In genomic region chr10:74207681-74208080, GRCh38 we compare ENCODE assay signal across 18 cellular contexts. TPM values are rescaled to one million over a fixed set of nuclear protein-coding genes. Genes with fewer than 3 reads are reported as not detected.
DNase-seq lines count a peak whose midpoint lies in the region; ATAC-seq, FAIRE-seq and TF ChIP-seq lines count a peak whose summit lies in the region.
"Had no signal": no experiment of that assay in that cellular context is flagged by ENCODE, and none has a peak within 500 bp of the region (broad histone marks: within the 10 kb centered on the region; RNA-seq: fewer than 3 reads in every experiment).

No MANE protein-coding gene starts in this region.

- H3K9ac ChIP-seq in HUES64 (ENCODE audit: low read depth, low read length) = no peak overlapping the region
- 0 out of 4 replicates have a peak overlapping the region, but pooled peaks of 1 of the 2 experiments have one; percentile 14 for H3K9ac ChIP-seq in K562 (ENCODE audit: insufficient read depth in 1 of 2, low read depth in 2 of 2, low read length in 2 of 2)

- CTCF ChIA-PET in K562 (lab: Yijun Ruan, JAX; ENCODE audit: low intra/inter-chr PET ratio) = no interaction called here

- no peak for TF ChIP-seq RAD21 in K562 (CRISPR knock-in tag; conservative IDR thresholded peaks at IDR 0.05 in 1 of 2, IDR thresholded peaks at IDR 0.05 in 1 of 2)

- H3K79me2 ChIP-seq in K562 (ENCODE audit: control insufficient read depth, insufficient read depth, low read length) = peaks cover 19% of the 10 kb centered on the region; the same call in 2 of the 3 replicates

- no peaks in the 10 kb centered on the region for H3K9me3 Mint-ChIP-seq in naive B cell
- H3K9me3 Mint-ChIP-seq: activated naive CD8-positive, alpha-beta T cell treated with anti-CD3 and anti-CD28 coated beads, Interleukin-2, amount 10 ng/mL, durations not matched to agents 7 days and 5 days; mesothelial cell of epicardium; neural crest cell had no signal

- no peak overlapping the region for H2AFZ ChIP-seq in K562 (ENCODE audit: low read depth, low read length)

- H3K27ac ChIP-seq in C4-2B (peak overlapping the region; percentile 72), HUES64 (ENCODE audit: low read depth, low read length) (peak overlapping the region; percentile 25; the same call in 1 of the 2 replicates), K562 (ENCODE audit: extremely low read depth, low read depth, low read length) (no peak overlapping the region)
- H3K27ac ChIP-seq: esophagus muscularis mucosa, Peyer's patch, SK-N-MC, upper lobe of left lung had no signal

- TF ChIP-seq EP300 in K562 (IDR thresholded peaks at IDR 0.05; ENCODE audit: low read length) = no peak

- ATAC-seq in K562 (peak; percentile 38), naive B cell (ENCODE audit: low read depth in 2 of 2) (no peak), HG03196 (IDR thresholded peaks at IDR 0.05; ENCODE audit: unreplicated experiment) (no peak)

- WGBS in HUES64 = 79% methylated on average over 2 of the region's 2 CpGs
- 83% methylated on average over 1 of the region's 2 CpGs for WGBS in K562 (ENCODE audit: insufficient coverage, low coverage, missing lambda C conversion rate)

- no peak overlapping the region for H3K4me3 ChIP-seq in HUES64 (ENCODE audit: low read length)
- no peak overlapping the region for H3K4me3 ChIP-seq in K562
- H3K4me3 ChIP-seq: esophagus muscularis mucosa, Peyer's patch, SK-N-MC, skin epidermis, upper lobe of left lung had no signal

- H3K27me3 ChIP-seq in HUES64 (ENCODE audit: insufficient read depth, low read length) (no peaks in the 10 kb centered on the region), K562 (ENCODE audit: control insufficient read depth in 2 of 2, insufficient read depth in 2 of 2, low read length in 2 of 2) (no peaks in the 10 kb centered on the region)
- H3K27me3 ChIP-seq: esophagus muscularis mucosa, Peyer's patch, upper lobe of left lung had no signal

- H3K36me3 ChIP-seq in HUES64 (ENCODE audit: insufficient read depth, low read length) (no peaks in the 10 kb centered on the region), K562 (ENCODE audit: control insufficient read depth, insufficient read depth, low read length) (peaks cover 22% of the 10 kb centered on the region)
- H3K36me3 ChIP-seq: Peyer's patch had no signal

- POLR2A ChIA-PET in K562 (lab: Yijun Ruan, JAX) = interaction anchor here (0.6 to 1.0 kb wide), 2 partner anchors 53 to 698 kb away, joined by 3 read pairs; no protein-coding TSS in a partner anchor

- H3K36me3 Mint-ChIP-seq in naive B cell = peaks cover 4 to 15% of the 10 kb centered on the region in 2 donors

- peaks cover 32 to 49% (median 35%) of the 10 kb centered on the region in 3 donors for H3K4me1 Mint-ChIP-seq in naive B cell
- H3K4me1 Mint-ChIP-seq: mesothelial cell of epicardium, neural crest cell had no signal

- in situ Hi-C loops in K562 (cut with MboI) = no loop called here

- no peak for DNase-seq in K562 (ENCODE audit: extremely low read depth in 1 of 4, low spot score in 3 of 4)
- no peak for DNase-seq in naive B cell
- DNase-seq in stimulated activated naive CD4-positive, alpha-beta T cell treated with Interleukin-2 at 50 U/mL for 16 hours (lab: John Stamatoyannopoulos, UW) = no peak
- no peak for DNase-seq in effector CD4-positive, alpha-beta T cell
- DNase-seq: activated CD8-positive, alpha-beta memory T cell treated with anti-CD3 and anti-CD28 coated beads for 24 hours; activated naive CD8-positive, alpha-beta T cell treated with anti-CD3 and anti-CD28 coated beads, Interleukin-2, amount 10 ng/mL, durations not matched to agents 7 days and 5 days; Kasumi-1; stimulated activated CD4-positive, alpha-beta T cell treated with anti-CD3 and anti-CD28 coated beads, Interleukin-2, amount 100 ng/mL, for 48 hours had no signal

- H3K9me3 ChIP-seq in HUES64 (ENCODE audit: insufficient read depth, low read depth, low read length) (no peaks in the 10 kb centered on the region), K562 (replicated peaks; ENCODE audit: control insufficient read depth, insufficient read depth, low read depth, low read length) (no peaks in the 10 kb centered on the region)
- H3K9me3 ChIP-seq: esophagus muscularis mucosa, Peyer's patch, upper lobe of left lung had no signal

- TF ChIP-seq POLR2A in K562 (conservative IDR thresholded peaks at IDR 0.05) = no peak

- no peak for FAIRE-seq in K562 (lab: Jason Lieb, UNC)

- H3K4me1 ChIP-seq in HUES64 (ENCODE audit: insufficient read depth, low read length) (no peaks in the 10 kb centered on the region), K562 (replicated peaks in 1 of 2; ENCODE audit: control insufficient read depth in 2 of 2, insufficient read depth in 2 of 2, low read length in 2 of 2) (peaks cover 0 to 10% of the 10 kb centered on the region in 2 experiments; a peak in 2 of 5 replicates)
- H3K4me1 ChIP-seq: esophagus muscularis mucosa, upper lobe of left lung had no signal

- H4K20me1 ChIP-seq in K562 (replicated peaks; ENCODE audit: control insufficient read depth, insufficient read depth, low read length) = no peaks in the 10 kb centered on the region

- no peaks in the 10 kb centered on the region for H3K9me1 ChIP-seq in K562 (ENCODE audit: control insufficient read depth, insufficient read depth, low read length)

- H3K27me3 Mint-ChIP-seq in naive B cell = no peaks in the 10 kb centered on the region
- H3K27me3 Mint-ChIP-seq: activated naive CD8-positive, alpha-beta T cell treated with anti-CD3 and anti-CD28 coated beads, Interleukin-2, amount 10 ng/mL, durations not matched to agents 7 days and 5 days had no signal

- no TSS peak for BruUV-seq in K562 (replicated peaks; lab: Mats Ljungman, UMichigan)

- H3K27ac Mint-ChIP-seq in naive B cell = peak overlapping the region in 5 of 6 donors; percentile 47 to 89 (median 73)
- H3K27ac Mint-ChIP-seq: activated naive CD8-positive, alpha-beta T cell treated with anti-CD3 and anti-CD28 coated beads, Interleukin-2, amount 10 ng/mL, durations not matched to agents 7 days and 5 days had no signal

- no peak overlapping the region for H3K4me2 ChIP-seq in K562 (ENCODE audit: insufficient read depth, low read length)

- intact Hi-C loops in K562 (cut with micrococcal nuclease) = no loop called here

- peak overlapping the region in 1 of 8 donors; percentile 51 for H3K4me3 Mint-ChIP-seq in naive B cell
- H3K4me3 Mint-ChIP-seq: activated naive CD8-positive, alpha-beta T cell treated with anti-CD3 and anti-CD28 coated beads, Interleukin-2, amount 10 ng/mL, durations not matched to agents 7 days and 5 days; mesothelial cell of epicardium; neural crest cell had no signal

- no peak for TF ChIP-seq CTCF in C4-2B (conservative IDR thresholded peaks at IDR 0.05)
- TF ChIP-seq CTCF in K562 (IDR thresholded peaks at IDR 0.05 in 2 of 3, conservative IDR thresholded peaks at IDR 0.05 in 1 of 3; ENCODE audit: insufficient read depth in 2 of 3, low read depth in 1 of 3, low read length in 3 of 3) = no peak

TF ChIP-seq in K562, 482 proteins besides CTCF, POLR2A, EP300 and RAD21 (continues in another document):
- TF ChIP-seq JUND (IDR thresholded peaks at IDR 0.05; ENCODE audit: borderline replicate concordance, low read depth, low read length) (no peak), JUND (tag; IDR thresholded peaks at IDR 0.05; ENCODE audit: borderline replicate concordance, low read depth, low read length) (no peak), MEIS2 (IDR thresholded peaks at IDR 0.05; ENCODE audit: partially characterized antibody) (peak; percentile 74), RUNX1 (IDR thresholded peaks at IDR 0.05; ENCODE audit: low read depth) (no peak)

RNA-seq across cellular contexts. Expression of gene ADK, which starts 56.7 kb away (rescaled TPM):
- polyA plus RNA-seq in HUES64 (2013, experiment 1 of 2) = 30.0 TPM
- polyA plus RNA-seq in HUES64 (2013, experiment 2 of 2) = 33.9 TPM
- 43.7 and 86.9 TPM in 2 replicates for total RNA-seq in K562 (2011; cell fraction: chromatin; rRNA removed; ENCODE audit: low replicate concordance)
- total RNA-seq in K562 (2011; cell fraction: nucleolus; rRNA removed) = 26.2 and 32.6 TPM in 2 replicates
- 31.7 and 37.8 TPM in 2 replicates for total RNA-seq in K562 (2011; cell fraction: nucleoplasm; rRNA removed)
- total RNA-seq in K562 (2014; rRNA removed) = 50.5 and 54.2 TPM in 2 replicates
- 72.6 and 87.9 TPM in 2 replicates for total RNA-seq in K562 (2014; rRNA removed; fragmentation: Illumina TruSeq; extraction: Trizol)
- 61.1 and 65.4 TPM in 2 replicates for total RNA-seq in K562 (2015; rRNA removed; fragmentation: Illumina TruSeq; extraction: Trizol)
- 73.6 and 75.1 TPM in 2 replicates for total RNA-seq in K562 (2021)
- polyA plus RNA-seq in K562 (2011; rRNA removed) = 55.4 and 88.5 TPM in 2 replicates
- polyA plus RNA-seq in K562 (2011; cell fraction: cytosol; rRNA removed) = 15.0 and 24.2 TPM in 2 replicates
- 10.0 and 16.4 TPM in 2 replicates for polyA plus RNA-seq in K562 (2011; cell fraction: nucleus; rRNA removed)
- 42.2 and 50.7 TPM in 2 replicates for polyA plus RNA-seq in K562 (2012)
- 77.8 and 78.9 TPM in 2 replicates for polyA plus RNA-seq in K562 (2014; fragmentation: Illumina TruSeq; extraction: Trizol)
- 10 to 100 TPM; 83.6 to 97.8 TPM for polyA plus RNA-seq in K562 (2014; fragmentation: Nextera tagmentation; extraction: Ambion mirVana)
- polyA plus RNA-seq in K562 (2014; rRNA removed) = 65.8 and 71.0 TPM in 2 replicates
- 59.0 and 60.1 TPM in 2 replicates for polyA minus RNA-seq in K562 (2011; rRNA and poly(A)+ RNA removed)
- 15.1 and 21.9 TPM in 2 replicates for polyA minus RNA-seq in K562 (2011; cell fraction: cytosol; rRNA and poly(A)+ RNA removed)
- 25.7 and 34.8 TPM in 2 replicates for polyA minus RNA-seq in K562 (2011; cell fraction: nucleus; rRNA and poly(A)+ RNA removed)
- 100 to 1,000 TPM; 240 to 379 (median 288) TPM for polyA plus RNA-seq in naive B cell (ENCODE audit: low read depth in 6 of 6)

RNA-seq across cellular contexts. Expression of gene AP3M1, which starts 57.1 kb away (rescaled TPM):
- polyA plus RNA-seq in HUES64 (2013, experiment 1 of 2) = 43.0 TPM
- polyA plus RNA-seq in HUES64 (2013, experiment 2 of 2) = 46.9 TPM
- total RNA-seq in K562 (2011; cell fraction: chromatin; rRNA removed; ENCODE audit: low replicate concordance) = 79.8 and 112 TPM in 2 replicates
- total RNA-seq in K562 (2011; cell fraction: nucleolus; rRNA removed) = 46.7 and 47.5 TPM in 2 replicates
- total RNA-seq in K562 (2011; cell fraction: nucleoplasm; rRNA removed) = 65.3 and 84.1 TPM in 2 replicates
- 44.3 and 48.1 TPM in 2 replicates for total RNA-seq in K562 (2014; rRNA removed)
- total RNA-seq in K562 (2014; rRNA removed; fragmentation: Illumina TruSeq; extraction: Trizol) = 67.1 and 75.5 TPM in 2 replicates
- 61.4 and 67.6 TPM in 2 replicates for total RNA-seq in K562 (2015; rRNA removed; fragmentation: Illumina TruSeq; extraction: Trizol)
- 66.8 and 67.8 TPM in 2 replicates for total RNA-seq in K562 (2021)
- 109 and 135 TPM in 2 replicates for polyA plus RNA-seq in K562 (2011; rRNA removed)
- polyA plus RNA-seq in K562 (2011; cell fraction: cytosol; rRNA removed) = 39.8 and 73.5 TPM in 2 replicates
- polyA plus RNA-seq in K562 (2011; cell fraction: nucleus; rRNA removed) = 48.8 and 68.8 TPM in 2 replicates
- 53.8 and 71.1 TPM in 2 replicates for polyA plus RNA-seq in K562 (2012)
- polyA plus RNA-seq in K562 (2014; fragmentation: Illumina TruSeq; extraction: Trizol) = 86.9 and 105 TPM in 2 replicates
- polyA plus RNA-seq in K562 (2014; fragmentation: Nextera tagmentation; extraction: Ambion mirVana) = 10 to 100 TPM; 54.7 to 89.9 TPM
- polyA plus RNA-seq in K562 (2014; rRNA removed) = 51.5 and 68.4 TPM in 2 replicates
- 140 and 141 TPM in 2 replicates for polyA minus RNA-seq in K562 (2011; rRNA and poly(A)+ RNA removed)
- polyA minus RNA-seq in K562 (2011; cell fraction: cytosol; rRNA and poly(A)+ RNA removed) = 41.5 and 57.5 TPM in 2 replicates
- 24.9 and 46.7 TPM in 2 replicates for polyA minus RNA-seq in K562 (2011; cell fraction: nucleus; rRNA and poly(A)+ RNA removed)
- 10 to 100 TPM; 28.8 to 40.8 (median 32.9) TPM for polyA plus RNA-seq in naive B cell (ENCODE audit: low read depth in 6 of 6)
